Comparison of ENCODE assay signal across 2 cellular contexts in the genomic region with DNA sequence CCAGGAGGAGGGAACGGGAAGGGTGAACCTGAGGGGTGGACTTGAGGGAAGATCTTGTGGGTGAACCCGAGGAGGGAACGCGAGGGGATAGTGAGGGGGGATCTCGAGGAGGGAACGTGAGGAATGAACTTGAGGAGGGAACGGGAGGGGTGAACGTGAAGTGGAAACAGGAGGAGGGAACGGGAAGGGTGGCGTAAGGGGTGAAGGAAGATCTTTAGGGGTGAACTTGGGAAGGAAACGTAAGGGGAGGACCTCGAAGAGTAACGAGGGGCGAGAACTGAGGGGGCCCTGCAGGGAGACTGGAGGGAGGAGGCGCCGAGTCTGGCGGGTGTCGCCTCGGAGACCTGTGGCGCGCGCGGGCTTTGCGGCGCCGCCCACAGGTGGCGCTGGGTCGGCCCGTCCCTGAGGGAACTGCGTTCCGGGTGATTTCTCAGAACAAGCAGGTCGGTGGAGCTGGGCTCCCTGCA.
TF ChIP-seq lines count a peak whose summit lies in the region.

No MANE protein-coding gene starts in this region.

TF ChIP-seq in SK-N-SH, 30 proteins besides CTCF, POLR2A, EP300 and RAD21 (continued from another document):
- TF ChIP-seq SIN3A (IDR thresholded peaks at IDR 0.05; ENCODE audit: borderline replicate concordance, low read depth, low read length): no peak
- TF ChIP-seq REST (IDR thresholded peaks at IDR 0.05; ENCODE audit: low read depth, low read length): no peak
- no peak for TF ChIP-seq GATA2 (CRISPR knock-in tag; IDR thresholded peaks at IDR 0.05)
- TF ChIP-seq, protein P1, sequence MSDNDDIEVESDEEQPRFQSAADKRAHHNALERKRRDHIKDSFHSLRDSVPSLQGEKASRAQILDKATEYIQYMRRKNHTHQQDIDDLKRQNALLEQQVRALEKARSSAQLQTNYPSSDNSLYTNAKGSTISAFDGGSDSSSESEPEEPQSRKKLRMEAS (IDR thresholded peaks at IDR 0.05; ENCODE audit: low read depth): no peak
- no peak for TF ChIP-seq RXRA (IDR thresholded peaks at IDR 0.05; ENCODE audit: borderline replicate concordance, low read depth)
- TF ChIP-seq TEAD4 (IDR thresholded peaks at IDR 0.05; ENCODE audit: borderline replicate concordance, insufficient read depth): no peak
- TF ChIP-seq POLR2AphosphoS5 (IDR thresholded peaks at IDR 0.05; ENCODE audit: low read depth, low read length): no peak

TF ChIP-seq in SK-N-SH treated with all-trans-retinoic acid at 6 μM for 48 hours, 23 proteins besides CTCF, POLR2A, EP300 and RAD21 (continued from another document):
- TF ChIP-seq BACH2 (CRISPR knock-in tag; IDR thresholded peaks at IDR 0.05; ENCODE audit: borderline replicate concordance) (no peak), ZNF8 (CRISPR knock-in tag; IDR thresholded peaks at IDR 0.05) (no peak), TOX (CRISPR knock-in tag; IDR thresholded peaks at IDR 0.05; ENCODE audit: borderline replicate concordance) (no peak), CSDC2 (CRISPR knock-in tag; IDR thresholded peaks at IDR 0.05) (no peak), ARNTL (CRISPR knock-in tag; IDR thresholded peaks at IDR 0.05; ENCODE audit: borderline replicate concordance, low read depth) (no peak), OSR1 (CRISPR knock-in tag; IDR thresholded peaks at IDR 0.05) (no peak), ZNF565 (CRISPR knock-in tag; conservative IDR thresholded peaks at IDR 0.05; ENCODE audit: low read depth) (no peak), GLIS3 (CRISPR knock-in tag; IDR thresholded peaks at IDR 0.05) (no peak), ZC3H10 (CRISPR knock-in tag; IDR thresholded peaks at IDR 0.05) (no peak)
